In the genomic region with DNA sequence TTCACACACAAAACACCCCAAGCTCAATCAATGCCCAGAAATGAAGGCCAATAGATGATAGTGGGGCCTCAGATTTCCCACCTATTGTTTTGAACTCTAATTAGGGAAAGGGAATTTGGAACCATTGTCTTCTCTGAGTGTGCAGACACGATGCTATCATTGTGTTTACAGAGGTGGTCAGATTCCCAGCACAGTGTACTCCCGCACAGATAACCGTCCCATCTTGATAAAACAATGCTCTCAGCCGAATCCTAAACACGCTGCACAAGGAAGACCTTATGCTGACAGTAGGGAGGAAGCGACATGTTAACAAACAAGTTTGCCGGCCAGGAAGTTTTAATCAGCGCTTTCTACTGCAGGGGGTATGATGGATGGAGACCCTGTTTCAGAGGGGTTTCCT, we compare ENCODE assay signal across 17 cellular contexts.
DNase-seq lines count a peak whose midpoint lies in the region; ATAC-seq, FAIRE-seq and TF ChIP-seq lines count a peak whose summit lies in the region.
"Had no signal": no experiment of that assay in that cellular context is flagged by ENCODE, and none has a peak within 500 bp of the region (broad histone marks: within the 10 kb centered on the region; RNA-seq: fewer than 3 reads in every experiment).

No MANE protein-coding gene starts in this region.

- no peak for DNase-seq in activated T-cell treated with anti-CD3 and anti-CD28 coated beads, Interleukin-2, amount 50 U/mL, for 72 hours
- DNase-seq in activated T-cell treated with anti-CD3 and anti-CD28 coated beads, Interleukin-2, amount 50 U/mL, for 4 hours, result no peak
- no peak for DNase-seq in K562 (ENCODE audit: extremely low read depth in 1 of 4, low spot score in 3 of 4)
- peak; percentile 31 for DNase-seq in neural progenitor cell (ENCODE audit: low spot score)
- no peak for DNase-seq in GM03348 (ENCODE audit: low spot score)
- DNase-seq in Calu3, result no peak
- DNase-seq: 8988T; AML-193; CD8-positive, alpha-beta memory T cell; DMS 273 treated with DMSO at 0.1 percent for 48 hours; DMS79; HCEC 1CT; HFFc6 had no signal

- FAIRE-seq in K562 (lab: Jason Lieb, UNC), result no peak
- FAIRE-seq: GM12891, H1 had no signal

- WGBS in K562 (ENCODE audit: insufficient coverage, low coverage, missing lambda C conversion rate), result 4% methylated on average over 8 of the region's 8 CpGs

- ATAC-seq in activated T-cell treated with anti-CD3 and anti-CD28 coated beads, Interleukin-2, amount 50 U/mL, for 72 hours (replicated peaks in 1 of 2), result no peak
- ATAC-seq in activated T-cell treated with anti-CD3 and anti-CD28 coated beads, Interleukin-2, amount 50 U/mL, for 4 hours, result no peak
- ATAC-seq in K562, result no peak
- no peak for ATAC-seq in HG02970 (IDR thresholded peaks at IDR 0.05; ENCODE audit: low FRiP score, unreplicated experiment)

- H2AFZ ChIP-seq in K562 (ENCODE audit: low read depth, low read length) (no peak overlapping the region), neural progenitor cell (replicated peaks) (peak overlapping the region; percentile 1)

- H3K79me2 ChIP-seq in K562 (ENCODE audit: control insufficient read depth, insufficient read depth, low read length), result no peaks in the 10 kb centered on the region
- no peaks in the 10 kb centered on the region for H3K79me2 ChIP-seq in neural progenitor cell (ENCODE audit: low read depth)

- no TSS peak for BruUV-seq in K562 (replicated peaks; lab: Mats Ljungman, UMichigan)
- BruUV-seq in Calu3 (replicated peaks; lab: Mats Ljungman, UMichigan), result no TSS peak

- H3K4me1 ChIP-seq in K562 (replicated peaks in 1 of 2; ENCODE audit: control insufficient read depth in 2 of 2, insufficient read depth in 2 of 2, low read length in 2 of 2) (peaks cover 0 to 4% of the 10 kb centered on the region in 2 experiments; a peak in 2 of 5 replicates), neural progenitor cell (peaks cover 14% of the 10 kb centered on the region)
- H3K4me1 ChIP-seq: BLaER1 had no signal

- H3K9me3 Mint-ChIP-seq in activated T-cell treated with anti-CD3 and anti-CD28 coated beads, Interleukin-2, amount 50 U/mL, for 72 hours, result peaks cover 7 to 8% of the 10 kb centered on the region in 2 donors
- peaks cover 10% of the 10 kb centered on the region for H3K9me3 Mint-ChIP-seq in activated T-cell treated with anti-CD3 and anti-CD28 coated beads, Interleukin-2, amount 50 U/mL, for 4 hours
- peaks cover 14% of the 10 kb centered on the region for H3K9me3 Mint-ChIP-seq in neural progenitor cell
- peaks cover 18% of the 10 kb centered on the region for H3K9me3 Mint-ChIP-seq in Calu3 (ENCODE audit: low read depth, unreplicated experiment)

- H3K36me3 Mint-ChIP-seq in activated T-cell treated with anti-CD3 and anti-CD28 coated beads, Interleukin-2, amount 50 U/mL, for 72 hours (ENCODE audit: insufficient read depth in 2 of 2), result peaks cover 13 to 16% of the 10 kb centered on the region in 2 donors
- H3K36me3 Mint-ChIP-seq in activated T-cell treated with anti-CD3 and anti-CD28 coated beads, Interleukin-2, amount 50 U/mL, for 4 hours (ENCODE audit: insufficient read depth), result peaks cover 2% of the 10 kb centered on the region
- H3K36me3 Mint-ChIP-seq in neural progenitor cell (peaks cover 4% of the 10 kb centered on the region), Calu3 (ENCODE audit: insufficient read depth, unreplicated experiment) (no peaks in the 10 kb centered on the region)

- H3K27me3 ChIP-seq in K562 (ENCODE audit: control insufficient read depth in 2 of 2, insufficient read depth in 2 of 2, low read length in 2 of 2) (no peaks in the 10 kb centered on the region), neural progenitor cell (no peaks in the 10 kb centered on the region)
- H3K27me3 ChIP-seq: BLaER1 had no signal

- H3K4me2 ChIP-seq in K562 (ENCODE audit: insufficient read depth, low read length) (no peak overlapping the region), neural progenitor cell (peak overlapping the region; percentile 39)
- H3K4me2 ChIP-seq: BLaER1 had no signal

- no peaks in the 10 kb centered on the region for H3K27me3 Mint-ChIP-seq in activated T-cell treated with anti-CD3 and anti-CD28 coated beads, Interleukin-2, amount 50 U/mL, for 72 hours (ENCODE audit: low read depth)
- H3K27me3 Mint-ChIP-seq in activated T-cell treated with anti-CD3 and anti-CD28 coated beads, Interleukin-2, amount 50 U/mL, for 4 hours (ENCODE audit: low read depth), result no peaks in the 10 kb centered on the region
- H3K27me3 Mint-ChIP-seq in neural progenitor cell (ENCODE audit: insufficient read depth, low read depth) (peaks cover 4% of the 10 kb centered on the region), Calu3 (ENCODE audit: unreplicated experiment) (no peaks in the 10 kb centered on the region)

- H3F3A ChIP-seq in neural progenitor cell (ENCODE audit: low read depth), result no peaks in the 10 kb centered on the region

- TF ChIP-seq POLR2A in K562 (conservative IDR thresholded peaks at IDR 0.05), result no peak

- CTCF ChIA-PET in K562 (lab: Yijun Ruan, JAX; ENCODE audit: low intra/inter-chr PET ratio) (no interaction called here), Calu3 (lab: Charles Lee) (no interaction called here)

- H3K27ac ChIP-seq in K562 (ENCODE audit: extremely low read depth, low read depth, low read length) (no peak overlapping the region), neural progenitor cell (no peak overlapping the region)
- H3K27ac ChIP-seq: BLaER1 had no signal

- H3K27ac Mint-ChIP-seq in activated T-cell treated with anti-CD3 and anti-CD28 coated beads, Interleukin-2, amount 50 U/mL, for 72 hours, result peak overlapping the region; percentile 54
- H3K27ac Mint-ChIP-seq in neural progenitor cell (no peak overlapping the region), Calu3 (ENCODE audit: unreplicated experiment) (no peak overlapping the region)
- H3K27ac Mint-ChIP-seq: CD8-positive, alpha-beta memory T cell; HFFc6 had no signal

- H3K4me1 Mint-ChIP-seq in activated T-cell treated with anti-CD3 and anti-CD28 coated beads, Interleukin-2, amount 50 U/mL, for 72 hours (ENCODE audit: low read depth), result peaks cover 9% of the 10 kb centered on the region
- H3K4me1 Mint-ChIP-seq in activated T-cell treated with anti-CD3 and anti-CD28 coated beads, Interleukin-2, amount 50 U/mL, for 4 hours (ENCODE audit: low read depth), result peaks cover 7% of the 10 kb centered on the region
- no peaks in the 10 kb centered on the region for H3K4me1 Mint-ChIP-seq in neural progenitor cell
- H3K4me1 Mint-ChIP-seq in Calu3 (ENCODE audit: low read depth, unreplicated experiment), result no peaks in the 10 kb centered on the region
- H3K4me1 Mint-ChIP-seq: CD8-positive, alpha-beta memory T cell had no signal

- in situ Hi-C loops in K562 (cut with MboI), result no loop called here

- POLR2A ChIA-PET in K562 (lab: Yijun Ruan, JAX), result interaction anchor here (0.7 kb wide), 1 partner anchor 348 kb away, joined by 3 read pairs; no protein-coding TSS in a partner anchor

- TF ChIP-seq CTCF in K562 (IDR thresholded peaks at IDR 0.05 in 2 of 3, conservative IDR thresholded peaks at IDR 0.05 in 1 of 3; ENCODE audit: insufficient read depth in 2 of 3, low read depth in 1 of 3, low read length in 3 of 3) (no peak), neural progenitor cell (IDR thresholded peaks at IDR 0.05) (no peak), Calu3 (IDR thresholded peaks at IDR 0.05; ENCODE audit: unreplicated experiment) (no peak)

- no peaks in the 10 kb centered on the region for H3K9me3 ChIP-seq in K562 (replicated peaks; ENCODE audit: control insufficient read depth, insufficient read depth, low read depth, low read length)
- H3K9me3 ChIP-seq in neural progenitor cell (ENCODE audit: low read depth), result no peaks in the 10 kb centered on the region

- no peak overlapping the region for H3K4me3 ChIP-seq in K562
- no peak overlapping the region for H3K4me3 ChIP-seq in neural progenitor cell
- H3K4me3 ChIP-seq: BLaER1 had no signal

- TF ChIP-seq EP300 in K562 (IDR thresholded peaks at IDR 0.05; ENCODE audit: low read length), result no peak

- no peak overlapping the region for H3K9ac ChIP-seq in K562 (ENCODE audit: insufficient read depth in 1 of 2, low read depth in 2 of 2, low read length in 2 of 2)
- no peak overlapping the region for H3K9ac ChIP-seq in neural progenitor cell
- H3K9ac ChIP-seq: BLaER1 had no signal

- H3K9me1 ChIP-seq in K562 (ENCODE audit: control insufficient read depth, insufficient read depth, low read length), result no peaks in the 10 kb centered on the region

- no peak for TF ChIP-seq RAD21 in K562 (CRISPR knock-in tag; conservative IDR thresholded peaks at IDR 0.05 in 1 of 2, IDR thresholded peaks at IDR 0.05 in 1 of 2)

- H3K4me3 Mint-ChIP-seq in activated T-cell treated with anti-CD3 and anti-CD28 coated beads, Interleukin-2, amount 50 U/mL, for 72 hours, result no peak overlapping the region
- H3K4me3 Mint-ChIP-seq in activated T-cell treated with anti-CD3 and anti-CD28 coated beads, Interleukin-2, amount 50 U/mL, for 4 hours, result no peak overlapping the region
- H3K4me3 Mint-ChIP-seq in neural progenitor cell (no peak overlapping the region), Calu3 (ENCODE audit: low read depth, unreplicated experiment) (no peak overlapping the region)
- H3K4me3 Mint-ChIP-seq: CD8-positive, alpha-beta memory T cell; HFFc6 had no signal

- no peaks in the 10 kb centered on the region for H4K20me1 ChIP-seq in K562 (replicated peaks; ENCODE audit: control insufficient read depth, insufficient read depth, low read length)
- no peaks in the 10 kb centered on the region for H4K20me1 ChIP-seq in neural progenitor cell (ENCODE audit: low read depth)
- H4K20me1 ChIP-seq: BLaER1 had no signal

- intact Hi-C loops in K562 (cut with micrococcal nuclease) (no loop called here), Calu3 (cut with micrococcal nuclease; ENCODE audit: unreplicated experiment) (no loop called here)

- H3K36me3 ChIP-seq in K562 (ENCODE audit: control insufficient read depth, insufficient read depth, low read length) (no peaks in the 10 kb centered on the region), neural progenitor cell (no peaks in the 10 kb centered on the region)
- H3K36me3 ChIP-seq: BLaER1 had no signal

TF ChIP-seq in K562, 482 proteins besides CTCF, POLR2A, EP300 and RAD21:
- TF ChIP-seq ZNF41 (CRISPR knock-in tag; conservative IDR thresholded peaks at IDR 0.05) (no peak), SOX6 (IDR thresholded peaks at IDR 0.05) (0 out of 2 replicates have a peak, but pooled peaks have one; percentile 17)
